22 cellular contexts compared by ENCODE assay signal in genomic region chr14:101727611-101728010, GRCh38. TPM values are rescaled to one million over a fixed set of nuclear protein-coding genes. Genes with fewer than 3 reads are reported as not detected.
DNase-seq lines count a peak whose midpoint lies in the region; ATAC-seq, FAIRE-seq and TF ChIP-seq lines count a peak whose summit lies in the region.
"Had no signal": no experiment of that assay in that cellular context is flagged by ENCODE, and none has a peak within 500 bp of the region (broad histone marks: within the 10 kb centered on the region; RNA-seq: fewer than 3 reads in every experiment).

No MANE protein-coding gene starts in this region.

- no peak for DNase-seq in CD4-positive, CD25-positive, alpha-beta regulatory T cell
- no peak for DNase-seq in CD8-positive, alpha-beta T cell
- DNase-seq in esophagus muscularis mucosa (ENCODE audit: extremely low spot score): peak; percentile 77
- DNase-seq in G401 (ENCODE audit: low spot score): no peak
- no peak for DNase-seq in RCC 7860 (ENCODE audit: low spot score)
- DNase-seq: DMS153; GDM1; Karpas-422; MV-4-11; NCI-H1694; NCI-H2081; NCI-H2171; NCI-H345; NCI-H524; NCI-H774; NK-92 treated with Interleukin-12 subunit alpha and Interleukin-12 subunit beta, amount 100 ng/mL, for 24 hours; SIG-M5 had no signal

- CTCF ChIA-PET in CD8-positive, alpha-beta T cell (lab: Charles Lee): interaction anchor here (1.5 kb wide), 1 partner anchor 20 kb away, joined by 5 read pairs; no protein-coding TSS in a partner anchor

- ATAC-seq in CD4-positive, CD25-positive, alpha-beta regulatory T cell (ENCODE audit: low read depth in 2 of 2): no peak
- ATAC-seq in CD8-positive, alpha-beta T cell: no peak
- ATAC-seq in GM18505 (IDR thresholded peaks at IDR 0.05; ENCODE audit: unreplicated experiment) (no peak), HG02884 (IDR thresholded peaks at IDR 0.05; ENCODE audit: unreplicated experiment) (no peak)
- ATAC-seq: A549 had no signal

- no peak for TF ChIP-seq EP300 in esophagus muscularis mucosa (IDR thresholded peaks at IDR 0.05)

- H3K9me3 ChIP-seq in CD4-positive, CD25-positive, alpha-beta regulatory T cell (ENCODE audit: control insufficient read depth in 2 of 2, low read length in 2 of 2): no peaks in the 10 kb centered on the region
- H3K9me3 ChIP-seq in CD8-positive, alpha-beta T cell (ENCODE audit: low read length): no peaks in the 10 kb centered on the region
- no peaks in the 10 kb centered on the region for H3K9me3 ChIP-seq in esophagus muscularis mucosa
- H3K9me3 ChIP-seq in neutrophil: no peaks in the 10 kb centered on the region
- H3K9me3 ChIP-seq: A549 had no signal

- intact Hi-C loops in CD8-positive, alpha-beta T cell (cut with DNase I, micrococcal nuclease): no loop called here
- intact Hi-C loops in esophagus muscularis mucosa (cut with DNase I): no loop called here

- in situ Hi-C loops in G401 (cut with HindIII; ENCODE audit: low sequenced_read_pairs): no loop called here

- H3K4me1 Mint-ChIP-seq in CD4-positive, CD25-positive, alpha-beta regulatory T cell: peaks cover 23 to 65% (median 45%) of the 10 kb centered on the region in 4 donors
- peaks cover 56% of the 10 kb centered on the region for H3K4me1 Mint-ChIP-seq in CD8-positive, alpha-beta T cell (ENCODE audit: low read depth)

- H3K4me3 Mint-ChIP-seq in CD4-positive, CD25-positive, alpha-beta regulatory T cell: peak overlapping the region in 2 of 4 donors; percentile 25 to 43
- no peak overlapping the region for H3K4me3 Mint-ChIP-seq in CD8-positive, alpha-beta T cell
- H3K4me3 Mint-ChIP-seq: B cell had no signal

- no peaks in the 10 kb centered on the region for H3K36me3 ChIP-seq in CD4-positive, CD25-positive, alpha-beta regulatory T cell (ENCODE audit: control insufficient read depth, insufficient read depth, low read length)
- H3K36me3 ChIP-seq in CD8-positive, alpha-beta T cell (ENCODE audit: insufficient read depth, low read length): no peaks in the 10 kb centered on the region
- no peaks in the 10 kb centered on the region for H3K36me3 ChIP-seq in esophagus muscularis mucosa
- H3K36me3 ChIP-seq in neutrophil: no peaks in the 10 kb centered on the region

- no peaks in the 10 kb centered on the region for H3K27me3 ChIP-seq in CD4-positive, CD25-positive, alpha-beta regulatory T cell (ENCODE audit: control insufficient read depth, insufficient read depth, low read length)
- no peaks in the 10 kb centered on the region for H3K27me3 ChIP-seq in CD8-positive, alpha-beta T cell (ENCODE audit: insufficient read depth, low read length)
- H3K27me3 ChIP-seq in esophagus muscularis mucosa (no peaks in the 10 kb centered on the region), neutrophil (no peaks in the 10 kb centered on the region)

- TF ChIP-seq CTCF in CD8-positive, alpha-beta T cell (IDR thresholded peaks at IDR 0.05): no peak
- TF ChIP-seq CTCF in esophagus muscularis mucosa (IDR thresholded peaks at IDR 0.05): no peak
- TF ChIP-seq CTCF in neutrophil (IDR thresholded peaks at IDR 0.05): no peak

- peak overlapping the region; percentile 14 for H3K27ac ChIP-seq in CD4-positive, CD25-positive, alpha-beta regulatory T cell (ENCODE audit: insufficient read depth, low read length, poor library complexity, severe bottlenecking)
- no peak overlapping the region for H3K27ac ChIP-seq in CD8-positive, alpha-beta T cell (ENCODE audit: low read depth, low read length)
- no peak overlapping the region for H3K27ac ChIP-seq in esophagus muscularis mucosa (replicated peaks in 1 of 4)
- H3K27ac ChIP-seq in neutrophil: peak overlapping the region; percentile 60
- H3K27ac ChIP-seq: A549 had no signal

- no peaks in the 10 kb centered on the region for H3K36me3 Mint-ChIP-seq in CD4-positive, CD25-positive, alpha-beta regulatory T cell
- no peaks in the 10 kb centered on the region for H3K36me3 Mint-ChIP-seq in CD8-positive, alpha-beta T cell

- H3K9me3 Mint-ChIP-seq in CD4-positive, CD25-positive, alpha-beta regulatory T cell: peaks cover 0 to 2% (median 0%) of the 10 kb centered on the region in 7 donors
- peaks cover 3% of the 10 kb centered on the region for H3K9me3 Mint-ChIP-seq in CD8-positive, alpha-beta T cell

- TF ChIP-seq POLR2A in esophagus muscularis mucosa (IDR thresholded peaks at IDR 0.05; ENCODE audit: low read depth) (no peak), GM18505 (IDR thresholded peaks at IDR 0.05; ENCODE audit: borderline replicate concordance, extremely low read depth, insufficient read depth, insufficient read length) (no peak)

- H3K4me1 ChIP-seq in CD4-positive, CD25-positive, alpha-beta regulatory T cell (ENCODE audit: control insufficient read depth, insufficient read depth, low read length, poor library complexity, severe bottlenecking): peaks cover 36% of the 10 kb centered on the region
- H3K4me1 ChIP-seq in CD8-positive, alpha-beta T cell (ENCODE audit: insufficient read depth, low read length): peaks cover 30% of the 10 kb centered on the region
- peaks cover 5 to 11% (median 10%) of the 10 kb centered on the region in 4 donors for H3K4me1 ChIP-seq in esophagus muscularis mucosa
- peaks cover 65 to 77% of the 10 kb centered on the region in 2 experiments for H3K4me1 ChIP-seq in neutrophil (ENCODE audit: control insufficient read depth in 1 of 2, insufficient read depth in 1 of 2, low read depth in 1 of 2, low read length in 1 of 2)

- WGBS in esophagus muscularis mucosa: 92% methylated on average over 4 of the region's 4 CpGs

- POLR2A ChIA-PET in CD8-positive, alpha-beta T cell (lab: Charles Lee): no interaction called here

- H3K27me3 Mint-ChIP-seq in CD4-positive, CD25-positive, alpha-beta regulatory T cell: no peaks in the 10 kb centered on the region
- no peaks in the 10 kb centered on the region for H3K27me3 Mint-ChIP-seq in CD8-positive, alpha-beta T cell (ENCODE audit: low read depth)
- H3K27me3 Mint-ChIP-seq: B cell had no signal

- no peak overlapping the region for H3K4me3 ChIP-seq in CD4-positive, CD25-positive, alpha-beta regulatory T cell (ENCODE audit: low read depth, low read length)
- no peak overlapping the region for H3K4me3 ChIP-seq in CD8-positive, alpha-beta T cell (ENCODE audit: low read depth, low read length)
- no peak overlapping the region for H3K4me3 ChIP-seq in esophagus muscularis mucosa
- H3K4me3 ChIP-seq in neutrophil (ENCODE audit: low read depth in 1 of 2, low read length in 1 of 2): no peak overlapping the region
- H3K4me3 ChIP-seq: A549 had no signal

- H3K27ac Mint-ChIP-seq in CD4-positive, CD25-positive, alpha-beta regulatory T cell: peak overlapping the region in 2 of 3 donors; percentile 74 to 82
- peak overlapping the region; percentile 42 for H3K27ac Mint-ChIP-seq in CD8-positive, alpha-beta T cell
- H3K27ac Mint-ChIP-seq: B cell had no signal

- no peak for FAIRE-seq in RCC 7860 (lab: Jason Lieb, UNC)
- FAIRE-seq: A549 had no signal

RNA-seq across cellular contexts. Expression of gene PPP2R5C, which starts 33.9 kb away (rescaled TPM):
- 650 TPM for total RNA-seq in CD4-positive, CD25-positive, alpha-beta regulatory T cell
- 100 to 1,000 TPM; 244 to 294 (median 270) TPM for polyA plus RNA-seq in CD4-positive, CD25-positive, alpha-beta regulatory T cell
- 100 to 1,000 TPM; 557 to 560 TPM for total RNA-seq in CD8-positive, alpha-beta T cell
- total RNA-seq in esophagus muscularis mucosa: 100 to 1,000 TPM; 103 to 142 (median 131) TPM
- 93.7 and 118 TPM in 2 replicates for total RNA-seq in G401 (2014; rRNA removed; shearing (Covaris generic))

Comparison
In these comparisons a context has a peak if more than half of its experiments do, and no peak if none do; other contexts are left out.
1. H3K27ac ChIP-seq: peak in CD4-positive, CD25-positive, alpha-beta regulatory T cell (single experiment) and neutrophil (single experiment); none in CD8-positive, alpha-beta T cell (single experiment) and esophagus muscularis mucosa (0 of 4).